ENCODE assay signal across 8 cellular contexts in genomic region chr7:123749537-123749857, GRCh38. TPM values are rescaled to one million over a fixed set of nuclear protein-coding genes. Genes with fewer than 3 reads are reported as not detected.
DNase-seq lines count a peak whose midpoint lies in the region; ATAC-seq and TF ChIP-seq lines count a peak whose summit lies in the region.

No MANE protein-coding gene starts in this region.

- H3K9ac ChIP-seq in MM.1S (ENCODE audit: low read length) (peak overlapping the region; percentile 89), rectal smooth muscle tissue (ENCODE audit: low read length) (peak overlapping the region; percentile 92)

- peak overlapping the region; percentile 95 for H3K27ac Mint-ChIP-seq in activated T-helper 17 cell treated with anti-CD3 and anti-CD28 coated beads, Interleukin-2, amount 50 U/mL, for 72 hours
- peak overlapping the region; percentile 93 for H3K27ac Mint-ChIP-seq in glutamatergic neuron (ENCODE audit: unreplicated experiment)

- peak; percentile 13 for ATAC-seq in activated T-helper 17 cell treated with anti-CD3 and anti-CD28 coated beads, Interleukin-2, amount 50 U/mL, for 72 hours (replicated peaks)

- peaks cover 25% of the 10 kb centered on the region for H3K36me3 Mint-ChIP-seq in activated T-helper 17 cell treated with anti-CD3 and anti-CD28 coated beads, Interleukin-2, amount 50 U/mL, for 72 hours (ENCODE audit: low read depth)
- no peaks in the 10 kb centered on the region for H3K36me3 Mint-ChIP-seq in glutamatergic neuron (ENCODE audit: unreplicated experiment)

- H3K4me3 ChIP-seq in MM.1S (ENCODE audit: low read length) (peak overlapping the region; percentile 92), rectal smooth muscle tissue (ENCODE audit: low read length) (peak overlapping the region; percentile 89)

- POLR2A ChIA-PET in HEK293T (lab: Yijun Ruan, JAX), result interaction anchor here (0.8 to 1.9 kb wide), 22 partner anchors 8 to 1017 kb away, joined by 3 to 15 read pairs (median 4); no protein-coding TSS in a partner anchor

- no peaks in the 10 kb centered on the region for H3K9me3 Mint-ChIP-seq in activated T-helper 17 cell treated with anti-CD3 and anti-CD28 coated beads, Interleukin-2, amount 50 U/mL, for 72 hours
- peaks cover 13% of the 10 kb centered on the region for H3K9me3 Mint-ChIP-seq in glutamatergic neuron (ENCODE audit: unreplicated experiment)

- H3K79me2 ChIP-seq in MM.1S (ENCODE audit: low read length), result peaks cover 47% of the 10 kb centered on the region

- peak overlapping the region; percentile 89 for H3K4me2 ChIP-seq in MM.1S (ENCODE audit: low read depth, low read length)

- peaks cover 22% of the 10 kb centered on the region for H4K20me1 ChIP-seq in MM.1S (ENCODE audit: insufficient read depth, low read length)

- no peaks in the 10 kb centered on the region; the same call in 1 of the 2 replicates for H3K36me3 ChIP-seq in MM.1S (replicated peaks; ENCODE audit: insufficient read depth, low read length)
- no peaks in the 10 kb centered on the region for H3K36me3 ChIP-seq in rectal smooth muscle tissue (ENCODE audit: control insufficient read depth, insufficient read depth, low read length)

- no peaks in the 10 kb centered on the region for H3K9me2 ChIP-seq in MM.1S (replicated peaks; ENCODE audit: insufficient read depth, low read length)

- CTCF ChIA-PET in HEK293T (lab: Yijun Ruan, JAX), result interaction anchor here (1.6 kb wide), 1 partner anchor 48 kb away, joined by 6 read pairs; no protein-coding TSS in a partner anchor

- H3K4me3 Mint-ChIP-seq in activated T-helper 17 cell treated with anti-CD3 and anti-CD28 coated beads, Interleukin-2, amount 50 U/mL, for 72 hours, result peak overlapping the region; percentile 97
- H3K4me3 Mint-ChIP-seq in glutamatergic neuron (ENCODE audit: unreplicated experiment), result peak overlapping the region; percentile 97

- peak; percentile 59 for DNase-seq in activated CD4-positive, alpha-beta T cell treated with anti-CD3 and anti-CD28 coated beads for 48 hours
- DNase-seq in activated CD4-positive, alpha-beta T cell treated with anti-CD3 and anti-CD28 coated beads for 1 hour, result no peak
- DNase-seq in HEK293T (ENCODE audit: extremely low spot score) (no peak), MM.1S (no peak), glutamatergic neuron (no peak), DMS79 treated with DMSO at 0.1 percent for 48 hours (lab: John Stamatoyannopoulos, UW) (no peak)

- no peaks in the 10 kb centered on the region for H3K27me3 ChIP-seq in MM.1S (replicated peaks; ENCODE audit: insufficient read depth, low read length)
- H3K27me3 ChIP-seq in rectal smooth muscle tissue (ENCODE audit: control insufficient read depth, insufficient read depth, low read length), result no peaks in the 10 kb centered on the region

- H3K4me1 ChIP-seq in MM.1S (ENCODE audit: low read length), result peaks cover 27% of the 10 kb centered on the region
- H3K4me1 ChIP-seq in rectal smooth muscle tissue (ENCODE audit: control insufficient read depth, insufficient read depth, low read length), result peaks cover 25% of the 10 kb centered on the region

- TF ChIP-seq CTCF in MM.1S (IDR thresholded peaks at IDR 0.05; ENCODE audit: low read length) (peak; percentile 32), glutamatergic neuron (IDR thresholded peaks at IDR 0.05; ENCODE audit: partially characterized antibody, unreplicated experiment) (no peak)

- H3K4me1 Mint-ChIP-seq in activated T-helper 17 cell treated with anti-CD3 and anti-CD28 coated beads, Interleukin-2, amount 50 U/mL, for 72 hours, result peaks cover 31% of the 10 kb centered on the region
- H3K4me1 Mint-ChIP-seq in glutamatergic neuron (ENCODE audit: low read depth, unreplicated experiment), result peaks cover 33% of the 10 kb centered on the region

- H2AFZ ChIP-seq in MM.1S (ENCODE audit: low read length), result peak overlapping the region; percentile 94

- no peaks in the 10 kb centered on the region for H3K27me3 Mint-ChIP-seq in activated T-helper 17 cell treated with anti-CD3 and anti-CD28 coated beads, Interleukin-2, amount 50 U/mL, for 72 hours
- H3K27me3 Mint-ChIP-seq in glutamatergic neuron (ENCODE audit: unreplicated experiment), result peaks cover 6% of the 10 kb centered on the region

- peaks cover 33% of the 10 kb centered on the region for H3F3A ChIP-seq in MM.1S (ENCODE audit: insufficient read depth, low read length)

- H3K9me3 ChIP-seq in MM.1S (replicated peaks; ENCODE audit: insufficient read depth, low read length), result no peaks in the 10 kb centered on the region

- peak overlapping the region; percentile 90 for H3K27ac ChIP-seq in MM.1S (ENCODE audit: low read length)
- peak overlapping the region; percentile 94 for H3K27ac ChIP-seq in rectal smooth muscle tissue (ENCODE audit: low read depth, low read length)

TF ChIP-seq in HEK293T, 16 proteins besides CTCF, POLR2A, EP300 and RAD21:
- TF ChIP-seq L3MBTL2 (conservative IDR thresholded peaks at IDR 0.05) (0 out of 2 replicates have a peak, but pooled peaks have one; percentile 18), CTBP1 (IDR thresholded peaks at IDR 0.05; ENCODE audit: borderline replicate concordance) (no peak), SUZ12 (IDR thresholded peaks at IDR 0.05) (no peak), LEF1 (IDR thresholded peaks at IDR 0.05; ENCODE audit: borderline replicate concordance) (no peak), NFRKB (IDR thresholded peaks at IDR 0.05) (no peak), SP1 (IDR thresholded peaks at IDR 0.05) (no peak)
TF ChIP-seq in HEK293T: peak in this region for 1.

RNA-seq across cellular contexts. Expression of gene WASL, which starts 0.7 kb away (rescaled TPM):
- total RNA-seq in activated T-helper 17 cell treated with anti-CD3 and anti-CD28 coated beads, Interleukin-2, amount 50 U/mL, for 72 hours, result 1 to 10 TPM; 8.0 to 8.7 TPM
- 33.0 TPM for total RNA-seq in glutamatergic neuron (ENCODE audit: unreplicated experiment)
